Comparison of ENCODE assay signal across 1 cellular context in genomic region chr4:186727977-186728519, GRCh38.
TF ChIP-seq lines count a peak whose summit lies in the region.

No MANE protein-coding gene starts in this region.

TF ChIP-seq in HepG2, 621 proteins besides CTCF, POLR2A, EP300 and RAD21 (continued from another document):
- 0 out of 2 replicates have a peak, but pooled peaks have one; percentile 10 for TF ChIP-seq MEF2D (CRISPR knock-in tag; IDR thresholded peaks at IDR 0.05)
- TF ChIP-seq ZNF710 (CRISPR knock-in tag; IDR thresholded peaks at IDR 0.05; ENCODE audit: borderline replicate concordance): peak; percentile 43; the same call in 1 of the 2 replicates
- peak; percentile 14; the same call in 1 of the 2 replicates for TF ChIP-seq ZSCAN25 (CRISPR knock-in tag; IDR thresholded peaks at IDR 0.05)
- 0 out of 2 replicates have a peak, but pooled peaks have one; percentile 5 for TF ChIP-seq ATF2 (CRISPR knock-in tag; IDR thresholded peaks at IDR 0.05)
- TF ChIP-seq LCORL (IDR thresholded peaks at IDR 0.05): no peak
- 0 out of 2 replicates have a peak, but pooled peaks have one; percentile 14 for TF ChIP-seq LCORL (CRISPR knock-in tag; IDR thresholded peaks at IDR 0.05)
- TF ChIP-seq AFF4 (CRISPR knock-in tag; IDR thresholded peaks at IDR 0.05): 0 out of 2 replicates have a peak, but pooled peaks have one; percentile 17
- TF ChIP-seq SNAPC4 (CRISPR knock-in tag; IDR thresholded peaks at IDR 0.05): 0 out of 2 replicates have a peak, but pooled peaks have one; percentile 40
- peak; percentile 89 for TF ChIP-seq ZKSCAN1 (IDR thresholded peaks at IDR 0.05; ENCODE audit: low read length)
- peak; percentile 72 for TF ChIP-seq STAG1 (CRISPR knock-in tag; IDR thresholded peaks at IDR 0.05)
- TF ChIP-seq ZNF770 (CRISPR knock-in tag; IDR thresholded peaks at IDR 0.05): peak; percentile 91
- TF ChIP-seq NR2F2 (IDR thresholded peaks at IDR 0.05; ENCODE audit: borderline replicate concordance, low read depth): 0 out of 2 replicates have a peak, but pooled peaks have one; percentile 2
- TF ChIP-seq RBFOX2 (IDR thresholded peaks at IDR 0.05; ENCODE audit: low read depth, low read length): peak; percentile 50; the same call in 1 of the 2 replicates
- TF ChIP-seq ZBTB33 (CRISPR knock-in tag; IDR thresholded peaks at IDR 0.05): 0 out of 2 replicates have a peak, but pooled peaks have one; percentile 7
- TF ChIP-seq MED1 (CRISPR knock-in tag; IDR thresholded peaks at IDR 0.05): no peak
- TF ChIP-seq ZNF709 (CRISPR knock-in tag; IDR thresholded peaks at IDR 0.05): no peak
- TF ChIP-seq THAP11 (CRISPR knock-in tag; IDR thresholded peaks at IDR 0.05): no peak
- TF ChIP-seq GABPB1 (CRISPR knock-in tag; IDR thresholded peaks at IDR 0.05): no peak
- 0 out of 2 replicates have a peak, but pooled peaks have one; percentile 36 for TF ChIP-seq SNAI1 (CRISPR knock-in tag; IDR thresholded peaks at IDR 0.05; ENCODE audit: borderline replicate concordance)
- TF ChIP-seq ZBTB38 (CRISPR knock-in tag; IDR thresholded peaks at IDR 0.05): peak; percentile 76
- no peak for TF ChIP-seq U2AF1 (optimal IDR thresholded peaks at IDR 0.05; ENCODE audit: low read depth, low read length)
TF ChIP-seq in HepG2: peak in this region for 20.
